1 cellular context compared by ENCODE assay signal in the genomic region with DNA sequence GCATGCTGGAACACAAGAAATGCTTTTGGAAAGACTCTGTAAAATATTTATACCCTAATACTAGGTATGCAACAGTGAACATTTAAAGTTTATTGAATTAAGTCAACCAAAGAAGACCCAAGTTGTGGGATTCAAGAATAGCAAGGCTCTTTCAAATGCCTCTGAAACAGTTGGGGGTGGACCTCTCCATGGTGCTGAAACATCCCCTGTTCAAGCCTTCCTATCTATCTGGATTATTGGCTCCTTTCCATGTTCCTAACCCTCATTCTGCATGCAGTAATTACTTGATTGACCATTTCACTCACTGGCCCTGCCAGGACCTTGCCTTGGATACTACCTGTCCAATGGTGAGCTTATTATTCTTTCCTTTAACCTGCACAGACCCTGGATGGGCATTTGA.
TF ChIP-seq lines count a peak whose summit lies in the region.

No MANE protein-coding gene starts in this region.

TF ChIP-seq in GM12878, 131 proteins besides CTCF, POLR2A, EP300 and RAD21 (continued from another document):
- peak; percentile 95 for TF ChIP-seq REST (IDR thresholded peaks at IDR 0.05; ENCODE audit: low read depth, low read length)
